14 cellular contexts compared by ENCODE assay signal in genomic region chr22:35559354-35560005, GRCh38. TPM values are rescaled to one million over a fixed set of nuclear protein-coding genes. Genes with fewer than 3 reads are reported as not detected.
"Had no signal": no experiment of that assay in that cellular context is flagged by ENCODE, and none has a peak within 500 bp of the region (broad histone marks: within the 10 kb centered on the region; RNA-seq: fewer than 3 reads in every experiment).

No MANE protein-coding gene starts in this region.

- H3K27ac ChIP-seq: body of pancreas, thoracic aorta had no signal

- FAIRE-seq: islet of Langerhans had no signal

- H3K36me3 ChIP-seq: thoracic aorta had no signal

- H3K9me3 ChIP-seq: body of pancreas, thoracic aorta had no signal

- H3K27me3 ChIP-seq: body of pancreas had no signal

- H3K4me3 ChIP-seq: body of pancreas, thoracic aorta had no signal

- ATAC-seq: body of pancreas; esophagus mucosa; left lobe of liver; natural killer cell treated with Interleukin-12 subunit alpha and Interleukin-12 subunit beta and Interleukin-15 and Interleukin-18, amount 100 ng/mL, for 72 hours; stimulated activated naive CD8-positive, alpha-beta T cell treated with anti-CD3 and anti-CD28 coated beads, Interleukin-15, amount 100 ng/mL, for 72 hours had no signal

- H3K4me1 ChIP-seq: body of pancreas had no signal

- DNase-seq: activated CD4-positive, alpha-beta T cell treated with anti-CD3 and anti-CD28 coated beads, Interleukin-2, amount 10 ng/mL, durations not matched to agents 24 days and 14 days; activated naive CD4-positive, alpha-beta T cell treated with anti-CD3 and anti-CD28 coated beads for 36 hours; body of pancreas; dermis blood vessel endothelial cell; endodermal cell; stimulated activated CD4-positive, alpha-beta T cell treated with anti-CD3 and anti-CD28 coated beads, Interleukin-15, amount 100 ng/mL, for 24 hours; stimulated activated CD4-positive, alpha-beta T cell treated with anti-CD3 and anti-CD28 coated beads, Interleukin-4, amount 100 ng/mL, for 24 hours; stimulated activated naive CD8-positive, alpha-beta T cell treated with anti-CD3 and anti-CD28 coated beads, Interleukin-15, amount 100 ng/mL, for 72 hours; T-helper 9 cell had no signal

RNA-seq across cellular contexts. Expression of gene RASD2, which starts 18.8 kb away (rescaled TPM):
- total RNA-seq: activated CD4-positive, alpha-beta T cell treated with anti-CD3 and anti-CD28 coated beads, Interleukin-2, amount 10 ng/mL, durations not matched to agents 24 days and 14 days; activated naive CD4-positive, alpha-beta T cell treated with anti-CD3 and anti-CD28 coated beads for 36 hours; left lobe of liver had no signal

RNA-seq across cellular contexts. Expression of gene MB, which starts 57.6 kb away (rescaled TPM):
- total RNA-seq: activated naive CD4-positive, alpha-beta T cell treated with anti-CD3 and anti-CD28 coated beads for 36 hours; dermis blood vessel endothelial cell; natural killer cell treated with Interleukin-12 subunit alpha and Interleukin-12 subunit beta and Interleukin-15 and Interleukin-18, amount 100 ng/mL, for 72 hours; thoracic aorta had no signal
